Comparison of ENCODE assay signal across 8 cellular contexts in the genomic region with DNA sequence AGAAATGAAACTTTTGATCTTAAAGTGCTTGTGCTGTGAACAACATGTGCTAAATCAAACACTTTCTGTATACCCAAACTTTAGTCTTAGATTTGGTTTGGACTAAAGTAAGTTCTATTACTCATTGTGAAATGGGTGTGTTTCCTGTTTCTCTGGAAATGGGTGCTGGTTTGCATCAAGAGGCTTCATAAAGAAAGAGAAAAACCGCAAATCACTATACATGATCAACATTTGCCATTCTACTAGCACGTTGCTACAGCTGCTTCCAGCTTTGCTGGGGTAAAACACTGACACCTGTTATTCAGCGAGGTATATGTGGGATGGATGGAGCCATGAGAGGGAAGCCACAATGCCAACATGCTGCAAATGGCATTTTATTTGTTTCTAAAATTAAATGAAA.
DNase-seq lines count a peak whose midpoint lies in the region; ATAC-seq lines count a peak whose summit lies in the region.

No MANE protein-coding gene starts in this region.

- no peaks in the 10 kb centered on the region for H3K36me3 Mint-ChIP-seq in T-cell

- intact Hi-C loops in Right ventricle myocardium inferior (cut with DNase I): no loop called here

- DNase-seq in T-cell (peak in 7 of 34 experiments; percentile 0 to 11 (median 2)), Right ventricle myocardium inferior (ENCODE audit: missing footprints) (no peak), NCI-H2171 (lab: John Stamatoyannopoulos, UW) (no peak), GF-D8 (lab: John Stamatoyannopoulos, UW) (no peak), COLO668 (lab: John Stamatoyannopoulos, UW; ENCODE audit: unreplicated experiment) (no peak)
- peak; percentile 28 for DNase-seq in stimulated activated CD4-positive, alpha-beta T cell treated with anti-CD3 and anti-CD28 coated beads, Interleukin-15, amount 100 ng/mL, for 24 hours

- CTCF ChIA-PET in T-cell (lab: Charles Lee): no interaction called here

- H3K9me3 Mint-ChIP-seq in T-cell: no peaks in the 10 kb centered on the region

- ATAC-seq in GM19025 (IDR thresholded peaks at IDR 0.05; ENCODE audit: low read depth, unreplicated experiment) (peak; percentile 92), HG02763 (IDR thresholded peaks at IDR 0.05; ENCODE audit: unreplicated experiment) (peak; percentile 98), T-cell (replicated peaks in 1 of 4) (peak; percentile 77 to 88 (median 82)), Right ventricle myocardium inferior (no peak)

- peaks cover 25 to 70% (median 63%) of the 10 kb centered on the region in 3 donors for H3K4me1 Mint-ChIP-seq in T-cell

- peak overlapping the region; percentile 86 to 94 for H3K27ac Mint-ChIP-seq in T-cell

- POLR2A ChIA-PET in T-cell (lab: Charles Lee): interaction anchor here in 1 of 2 donors (1.0 kb wide), 1 partner anchor 508 kb away, joined by 3 read pairs; no protein-coding TSS in a partner anchor

- H3K4me3 Mint-ChIP-seq in T-cell: peak overlapping the region in 2 of 3 donors; percentile 26 to 47

- no peaks in the 10 kb centered on the region for H3K27me3 Mint-ChIP-seq in T-cell
